20 cellular contexts compared by ENCODE assay signal in the genomic region with DNA sequence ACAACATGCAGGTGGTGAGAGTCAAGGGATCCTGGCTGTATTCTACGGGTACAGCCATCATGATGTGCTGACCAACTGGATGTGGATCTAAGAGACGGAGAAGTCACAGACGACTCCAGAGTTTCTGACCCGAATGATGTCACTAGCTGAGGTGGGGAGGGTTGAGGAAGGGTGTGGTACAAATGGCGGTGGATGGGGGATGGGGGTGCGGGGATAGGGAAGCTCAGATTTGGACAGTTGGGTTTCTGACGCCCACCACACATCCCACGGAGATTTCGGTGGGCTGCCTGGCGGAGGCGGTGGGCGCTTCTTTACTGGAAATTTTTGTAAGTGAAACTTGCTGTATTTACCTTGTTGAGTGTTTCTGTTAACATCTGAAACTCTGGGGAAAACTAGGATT.
DNase-seq lines count a peak whose midpoint lies in the region; ATAC-seq, FAIRE-seq and TF ChIP-seq lines count a peak whose summit lies in the region.
"Had no signal": no experiment of that assay in that cellular context is flagged by ENCODE, and none has a peak within 500 bp of the region (broad histone marks: within the 10 kb centered on the region; RNA-seq: fewer than 3 reads in every experiment).

No MANE protein-coding gene starts in this region.

- H3K9me3 Mint-ChIP-seq in activated naive CD4-positive, alpha-beta T cell treated with anti-CD3 and anti-CD28 coated beads, Interleukin-2, amount 50 U/mL, for 24 hours, result no peaks in the 10 kb centered on the region
- no peaks in the 10 kb centered on the region for H3K9me3 Mint-ChIP-seq in activated naive CD4-positive, alpha-beta T cell treated with anti-CD3 and anti-CD28 coated beads, Interleukin-2, amount 50 U/mL, for 72 hours
- no peaks in the 10 kb centered on the region for H3K9me3 Mint-ChIP-seq in progenitor cell of endocrine pancreas (ENCODE audit: low read depth)

- TF ChIP-seq CTCF in VCaP (conservative IDR thresholded peaks at IDR 0.05) (no peak), progenitor cell of endocrine pancreas (IDR thresholded peaks at IDR 0.05; ENCODE audit: unreplicated experiment) (no peak), D721Med (IDR thresholded peaks at IDR 0.05; ENCODE audit: insufficient read depth, missing control alignments) (no peak), lower lobe of right lung (IDR thresholded peaks at IDR 0.05) (no peak)

- H3K4me3 ChIP-seq in lower lobe of right lung, result no peak overlapping the region
- H3K4me3 ChIP-seq: BLaER1, MG63 had no signal

- no peaks in the 10 kb centered on the region for H3K36me3 ChIP-seq in lower lobe of right lung
- H3K36me3 ChIP-seq: BLaER1, MG63 had no signal

- H3K27ac ChIP-seq in VCaP, result peak overlapping the region; percentile 68; the same call in 1 of the 2 replicates
- H3K27ac ChIP-seq in lower lobe of right lung, result no peak overlapping the region
- H3K27ac ChIP-seq: BLaER1, KMS-11 had no signal

- H3K27me3 Mint-ChIP-seq in activated naive CD4-positive, alpha-beta T cell treated with anti-CD3 and anti-CD28 coated beads, Interleukin-2, amount 50 U/mL, for 24 hours, result peaks cover 29% of the 10 kb centered on the region
- H3K27me3 Mint-ChIP-seq in progenitor cell of endocrine pancreas, result peaks cover 62% of the 10 kb centered on the region

- peaks cover 11% of the 10 kb centered on the region for H3K4me1 ChIP-seq in lower lobe of right lung
- H3K4me1 ChIP-seq: BLaER1 had no signal

- peaks cover 2% of the 10 kb centered on the region for H3K36me3 Mint-ChIP-seq in activated naive CD4-positive, alpha-beta T cell treated with anti-CD3 and anti-CD28 coated beads, Interleukin-2, amount 50 U/mL, for 24 hours
- H3K36me3 Mint-ChIP-seq in activated naive CD4-positive, alpha-beta T cell treated with anti-CD3 and anti-CD28 coated beads, Interleukin-2, amount 50 U/mL, for 72 hours, result peaks cover 0 to 10% of the 10 kb centered on the region in 2 donors
- H3K36me3 Mint-ChIP-seq in progenitor cell of endocrine pancreas (ENCODE audit: insufficient read depth), result no peaks in the 10 kb centered on the region

- peaks cover 9% of the 10 kb centered on the region for H3K4me1 Mint-ChIP-seq in activated naive CD4-positive, alpha-beta T cell treated with anti-CD3 and anti-CD28 coated beads, Interleukin-2, amount 50 U/mL, for 24 hours
- peaks cover 2% of the 10 kb centered on the region for H3K4me1 Mint-ChIP-seq in progenitor cell of endocrine pancreas (ENCODE audit: low read depth)

- no peak for ATAC-seq in activated naive CD4-positive, alpha-beta T cell treated with anti-CD3 and anti-CD28 coated beads, Interleukin-2, amount 50 U/mL, for 72 hours
- ATAC-seq in lower lobe of right lung, result no peak
- ATAC-seq: HCT116, Panc1, Right ventricle myocardium inferior had no signal

- no peak for FAIRE-seq in D721Med (lab: Jason Lieb, UNC)
- FAIRE-seq: G401.6 had no signal

- intact Hi-C loops in lower lobe of right lung (cut with DNase I), result no loop called here

- peaks cover 50% of the 10 kb centered on the region for H3K27me3 ChIP-seq in lower lobe of right lung (ENCODE audit: low read depth)
- H3K27me3 ChIP-seq: BLaER1, MG63 had no signal

- H3K27ac Mint-ChIP-seq in activated naive CD4-positive, alpha-beta T cell treated with anti-CD3 and anti-CD28 coated beads, Interleukin-2, amount 50 U/mL, for 24 hours, result no peak overlapping the region
- no peak overlapping the region for H3K27ac Mint-ChIP-seq in activated naive CD4-positive, alpha-beta T cell treated with anti-CD3 and anti-CD28 coated beads, Interleukin-2, amount 50 U/mL, for 72 hours
- no peak overlapping the region for H3K27ac Mint-ChIP-seq in progenitor cell of endocrine pancreas

- H3K4me3 Mint-ChIP-seq in activated naive CD4-positive, alpha-beta T cell treated with anti-CD3 and anti-CD28 coated beads, Interleukin-2, amount 50 U/mL, for 24 hours, result peak overlapping the region; percentile 43
- peak overlapping the region; percentile 4 for H3K4me3 Mint-ChIP-seq in progenitor cell of endocrine pancreas (ENCODE audit: low read depth)

- no peak for DNase-seq in activated naive CD4-positive, alpha-beta T cell treated with anti-CD3 and anti-CD28 coated beads, Interleukin-2, amount 50 U/mL, for 72 hours (ENCODE audit: low spot score in 2 of 2)
- peak; percentile 51 for DNase-seq in mesenteric fat pad (ENCODE audit: low spot score)
- DNase-seq in progenitor cell of endocrine pancreas (ENCODE audit: low spot score, unreplicated experiment), result no peak
- DNase-seq in NOMO-1 treated with DMSO at 0.1 percent for 48 hours (lab: John Stamatoyannopoulos, UW; ENCODE audit: unreplicated experiment), result no peak
- DNase-seq in D721Med (ENCODE audit: insufficient read length, low spot score), result no peak
- no peak for DNase-seq in lower lobe of right lung
- DNase-seq: CD8-positive, alpha-beta memory T cell; DND-41; MG63; NCI-H1092; NCI-H2081; NCI-H82 had no signal

- no peaks in the 10 kb centered on the region for H3K9me3 ChIP-seq in lower lobe of right lung
- H3K9me3 ChIP-seq: BLaER1, MG63 had no signal
